In genomic region chr2:101803945-101804696, GRCh38 we compare ENCODE assay signal across 10 cellular contexts.
DNase-seq lines count a peak whose midpoint lies in the region; ATAC-seq, FAIRE-seq and TF ChIP-seq lines count a peak whose summit lies in the region.
"Had no signal": no experiment of that assay in that cellular context is flagged by ENCODE, and none has a peak within 500 bp of the region (broad histone marks: within the 10 kb centered on the region; RNA-seq: fewer than 3 reads in every experiment).

No MANE protein-coding gene starts in this region.

- no peak overlapping the region for H2AFZ ChIP-seq in mammary epithelial cell (ENCODE audit: low read depth, low read length)

- DNase-seq in Ammon's horn (ENCODE audit: low spot score) (peak; percentile 55), NCI-H1694 (lab: John Stamatoyannopoulos, UW) (peak; percentile 82), mammary epithelial cell (no peak), mesothelial cell of epicardium (ENCODE audit: low spot score in 2 of 2, unreplicated experiment in 2 of 2) (no peak), HTR-8/SVneo (ENCODE audit: insufficient read length, low spot score) (no peak), NCI-H774 (lab: John Stamatoyannopoulos, UW) (no peak)
- DNase-seq: stimulated activated naive CD8-positive, alpha-beta T cell treated with anti-CD3 and anti-CD28 coated beads, Interleukin-15, Interleukin-2, amounts not matched to agents 100 U/mL and 50 U/mL, for 24 hours had no signal

- no peak overlapping the region for H3K9ac ChIP-seq in mammary epithelial cell (ENCODE audit: insufficient read depth, low read length)

- BruUV-seq in mammary epithelial cell (replicated peaks; lab: Mats Ljungman, UMichigan), result no TSS peak

- CTCF ChIA-PET in mammary epithelial cell (lab: Charles Lee; ENCODE audit: low non-redundant PET), result no interaction called here

- WGBS in mammary epithelial cell (ENCODE audit: low coverage, missing lambda C conversion rate), result 32% methylated on average over 8 of the region's 8 CpGs

- no peak for TF ChIP-seq CTCF in mammary epithelial cell (conservative IDR thresholded peaks at IDR 0.05 in 1 of 2, IDR thresholded peaks at IDR 0.05 in 1 of 2; ENCODE audit: extremely low read depth in 1 of 2, insufficient read depth in 1 of 2, low read depth in 1 of 2, low read length in 2 of 2)
- no peak for TF ChIP-seq CTCF in mesothelial cell of epicardium (IDR thresholded peaks at IDR 0.05; ENCODE audit: unreplicated experiment)

- H3K9me3 Mint-ChIP-seq in mesothelial cell of epicardium, result no peaks in the 10 kb centered on the region

- in situ Hi-C loops in mammary epithelial cell (cut with MboI; ENCODE audit: low sequenced_read_pairs in 2 of 2), result no loop called here

- H3K4me3 Mint-ChIP-seq in mesothelial cell of epicardium, result no peak overlapping the region

- H3K27me3 Mint-ChIP-seq in mesothelial cell of epicardium (ENCODE audit: low read depth), result no peaks in the 10 kb centered on the region

- no peaks in the 10 kb centered on the region for H3K9me3 ChIP-seq in mammary epithelial cell (replicated peaks; ENCODE audit: insufficient read depth, low read length)

- H3K4me1 ChIP-seq in mammary epithelial cell (ENCODE audit: insufficient read depth, low read length), result peaks cover 52% of the 10 kb centered on the region

- H3K4me3 ChIP-seq in mammary epithelial cell (replicated peaks in 1 of 3; ENCODE audit: insufficient read depth in 1 of 3, low read depth in 2 of 3, low read length in 3 of 3), result no peak overlapping the region

- H3K4me2 ChIP-seq in mammary epithelial cell (ENCODE audit: insufficient read depth, low read depth, low read length), result peak overlapping the region; percentile 38

- H3K27me3 ChIP-seq in mammary epithelial cell (ENCODE audit: insufficient read depth, low read length), result no peaks in the 10 kb centered on the region

- no peaks in the 10 kb centered on the region for H4K20me1 ChIP-seq in mammary epithelial cell (ENCODE audit: insufficient read depth, low read length)

- peaks cover 96% of the 10 kb centered on the region for H3K79me2 ChIP-seq in mammary epithelial cell (ENCODE audit: insufficient read depth, low read length)

- H3K36me3 Mint-ChIP-seq in mesothelial cell of epicardium, result no peaks in the 10 kb centered on the region

- intact Hi-C loops in mammary epithelial cell (cut with micrococcal nuclease), result no loop called here

- H3K27ac ChIP-seq in mammary epithelial cell (ENCODE audit: insufficient read depth, low read depth, low read length), result peak overlapping the region; percentile 38
- H3K27ac ChIP-seq: C4-2B had no signal

- no peaks in the 10 kb centered on the region for H3K36me3 ChIP-seq in mammary epithelial cell (ENCODE audit: insufficient read depth, low read length)

- FAIRE-seq in HTR-8/SVneo (lab: Jason Lieb, UNC), result no peak

- H3K27ac Mint-ChIP-seq in mesothelial cell of epicardium, result peak overlapping the region; percentile 72

- ATAC-seq in HG03469 (IDR thresholded peaks at IDR 0.05; ENCODE audit: unreplicated experiment) (no peak), HG02885 (IDR thresholded peaks at IDR 0.05; ENCODE audit: poor library complexity, unreplicated experiment) (no peak)
- ATAC-seq: stimulated activated naive CD8-positive, alpha-beta T cell treated with anti-CD3 and anti-CD28 coated beads, Interleukin-15, Interleukin-2, amounts not matched to agents 100 U/mL and 50 U/mL, for 24 hours had no signal

- H3K4me1 Mint-ChIP-seq in mesothelial cell of epicardium, result peaks cover 69% of the 10 kb centered on the region

- dilution Hi-C loops in mammary epithelial cell (cut with HindIII; ENCODE audit: low sequenced_read_pairs), result no loop called here

Comparison
In these comparisons a context has a peak if more than half of its experiments do, and no peak if none do; other contexts are left out.
1. DNase-seq: peak in Ammon's horn (single experiment) and NCI-H1694 (single experiment); none in mammary epithelial cell (single experiment), mesothelial cell of epicardium (0 of 2), HTR-8/SVneo (single experiment) and NCI-H774 (single experiment).